ENCODE assay signal across 17 cellular contexts in genomic region chr17:17342242-17342945, GRCh38. TPM values are rescaled to one million over a fixed set of nuclear protein-coding genes. Genes with fewer than 3 reads are reported as not detected.
DNase-seq lines count a peak whose midpoint lies in the region; ATAC-seq, FAIRE-seq and TF ChIP-seq lines count a peak whose summit lies in the region.
"Had no signal": no experiment of that assay in that cellular context is flagged by ENCODE, and none has a peak within 500 bp of the region (broad histone marks: within the 10 kb centered on the region; RNA-seq: fewer than 3 reads in every experiment).

No MANE protein-coding gene starts in this region.

- H3K4me1 ChIP-seq in endothelial cell of umbilical vein (ENCODE audit: control insufficient read depth, extremely low read depth, insufficient read depth, low read length), result no peaks in the 10 kb centered on the region

- H3K9me3 Mint-ChIP-seq in natural killer cell treated with Interleukin-12 subunit alpha and Interleukin-12 subunit beta and Interleukin-15 and Interleukin-18, amount 100 ng/mL, for 72 hours, result no peaks in the 10 kb centered on the region
- no peaks in the 10 kb centered on the region for H3K9me3 Mint-ChIP-seq in natural killer cell
- H3K9me3 Mint-ChIP-seq: CD4-positive, alpha-beta T cell had no signal

- H3K27ac Mint-ChIP-seq in natural killer cell treated with Interleukin-12 subunit alpha and Interleukin-12 subunit beta and Interleukin-15 and Interleukin-18, amount 100 ng/mL, for 72 hours, result no peak overlapping the region
- H3K27ac Mint-ChIP-seq in natural killer cell, result no peak overlapping the region
- H3K27ac Mint-ChIP-seq: B cell; CD4-positive, alpha-beta T cell had no signal

- intact Hi-C loops in natural killer cell (cut with micrococcal nuclease) (no loop called here), endothelial cell of umbilical vein (cut with micrococcal nuclease) (no loop called here)

- H3K27ac ChIP-seq in endothelial cell of umbilical vein (ENCODE audit: insufficient read depth, low read depth, low read length) (no peak overlapping the region), substantia nigra (ENCODE audit: low read depth, low read length, poor library complexity, severe bottlenecking) (no peak overlapping the region)

- peak; percentile 42 for DNase-seq in natural killer cell treated with Interleukin-12 subunit alpha and Interleukin-12 subunit beta and Interleukin-15 and Interleukin-18, amount 100 ng/mL, for 72 hours (ENCODE audit: low spot score)
- DNase-seq in natural killer cell (no peak), endothelial cell of umbilical vein (ENCODE audit: low read depth, low spot score) (no peak), omental fat pad (ENCODE audit: low spot score) (peak; percentile 1), substantia nigra (lab: John Stamatoyannopoulos, UW) (no peak)
- DNase-seq: DMS79 treated with DMSO at 0.1 percent for 48 hours, GF-D8, Karpas-422, NCI-H1930, NCI-H2171, NCI-H446 treated with DMSO at 0.1 percent for 48 hours, NCI-H774 had no signal

- no peaks in the 10 kb centered on the region for H3K9me1 ChIP-seq in endothelial cell of umbilical vein (replicated peaks; ENCODE audit: control insufficient read depth, extremely low read depth, insufficient read depth, low read length)

- POLR2A ChIA-PET in endothelial cell of umbilical vein (lab: Charles Lee), result no interaction called here

- H3K9me3 ChIP-seq in endothelial cell of umbilical vein (replicated peaks; ENCODE audit: control insufficient read depth, insufficient read depth, low read length), result no peaks in the 10 kb centered on the region

- BruUV-seq in endothelial cell of umbilical vein (replicated peaks; lab: Mats Ljungman, UMichigan), result no TSS peak

- CTCF ChIA-PET in endothelial cell of umbilical vein (lab: Charles Lee), result interaction anchor here (1.4 kb wide), 1 partner anchor 272 kb away, joined by 3 read pairs; no protein-coding TSS in a partner anchor

- no peak overlapping the region for H3K4me3 Mint-ChIP-seq in natural killer cell treated with Interleukin-12 subunit alpha and Interleukin-12 subunit beta and Interleukin-15 and Interleukin-18, amount 100 ng/mL, for 72 hours
- H3K4me3 Mint-ChIP-seq in natural killer cell, result no peak overlapping the region
- H3K4me3 Mint-ChIP-seq: B cell; CD4-positive, alpha-beta T cell had no signal

- H3K4me3 ChIP-seq in endothelial cell of umbilical vein (replicated peaks in 1 of 3; ENCODE audit: insufficient read depth in 1 of 3, low read depth in 1 of 3, low read length in 3 of 3), result no peak overlapping the region

- ATAC-seq in natural killer cell treated with Interleukin-12 subunit alpha and Interleukin-12 subunit beta and Interleukin-15 and Interleukin-18, amount 100 ng/mL, for 72 hours, result no peak
- no peak for ATAC-seq in natural killer cell
- no peak for ATAC-seq in omental fat pad (ENCODE audit: low FRiP score)
- ATAC-seq in GM19351 (IDR thresholded peaks at IDR 0.05; ENCODE audit: unreplicated experiment), result no peak
- ATAC-seq in GM21723 (IDR thresholded peaks at IDR 0.05; ENCODE audit: unreplicated experiment), result no peak

- no peaks in the 10 kb centered on the region for H3K27me3 Mint-ChIP-seq in natural killer cell treated with Interleukin-12 subunit alpha and Interleukin-12 subunit beta and Interleukin-15 and Interleukin-18, amount 100 ng/mL, for 72 hours
- H3K27me3 Mint-ChIP-seq in natural killer cell (ENCODE audit: low read depth in 2 of 2), result no peaks in the 10 kb centered on the region
- H3K27me3 Mint-ChIP-seq: B cell; CD4-positive, alpha-beta T cell had no signal

- dilution Hi-C loops in endothelial cell of umbilical vein (cut with MboI; ENCODE audit: extremely low pct_ligation_motif_present, low sequenced_read_pairs), result no loop called here

- no peak overlapping the region for H3K4me2 ChIP-seq in endothelial cell of umbilical vein (ENCODE audit: insufficient read depth, low read length)

- H3K9ac ChIP-seq in endothelial cell of umbilical vein (replicated peaks; ENCODE audit: extremely low read depth, insufficient read depth, low read length), result no peak overlapping the region

- H3K27me3 ChIP-seq in endothelial cell of umbilical vein (ENCODE audit: control insufficient read depth in 2 of 2, insufficient read depth in 2 of 2, low read length in 2 of 2), result no peaks in the 10 kb centered on the region

- no peaks in the 10 kb centered on the region for H3K36me3 Mint-ChIP-seq in natural killer cell treated with Interleukin-12 subunit alpha and Interleukin-12 subunit beta and Interleukin-15 and Interleukin-18, amount 100 ng/mL, for 72 hours
- H3K36me3 Mint-ChIP-seq in natural killer cell, result no peaks in the 10 kb centered on the region

- FAIRE-seq in endothelial cell of umbilical vein (lab: Jason Lieb, UNC), result peak; percentile 56
- FAIRE-seq: H1 had no signal

- no peaks in the 10 kb centered on the region for H4K20me1 ChIP-seq in endothelial cell of umbilical vein (replicated peaks; ENCODE audit: control insufficient read depth, extremely low read depth, insufficient read depth, low read length)

- TF ChIP-seq POLR2A in endothelial cell of umbilical vein (IDR thresholded peaks at IDR 0.05; ENCODE audit: low read depth, low read length), result no peak

- no peaks in the 10 kb centered on the region for H3K36me3 ChIP-seq in endothelial cell of umbilical vein (ENCODE audit: control insufficient read depth in 2 of 2, extremely low read depth in 1 of 2, insufficient read depth in 2 of 2, low read length in 2 of 2)

- H2AFZ ChIP-seq in endothelial cell of umbilical vein (ENCODE audit: low read depth, low read length), result no peak overlapping the region

- no peaks in the 10 kb centered on the region for H3K4me1 Mint-ChIP-seq in natural killer cell treated with Interleukin-12 subunit alpha and Interleukin-12 subunit beta and Interleukin-15 and Interleukin-18, amount 100 ng/mL, for 72 hours (ENCODE audit: low read depth in 2 of 2)
- H3K4me1 Mint-ChIP-seq in natural killer cell, result no peaks in the 10 kb centered on the region
- H3K4me1 Mint-ChIP-seq: B cell had no signal

- TF ChIP-seq CTCF in natural killer cell (IDR thresholded peaks at IDR 0.05) (no peak), endothelial cell of umbilical vein (IDR thresholded peaks at IDR 0.05; ENCODE audit: extremely low read depth in 1 of 2, insufficient read depth in 1 of 2, low read depth in 1 of 2, low read length in 2 of 2) (no peak), omental fat pad (IDR thresholded peaks at IDR 0.05) (no peak)

- H3K79me2 ChIP-seq in endothelial cell of umbilical vein (ENCODE audit: control insufficient read depth, insufficient read depth, low read length), result no peaks in the 10 kb centered on the region

TF ChIP-seq in endothelial cell of umbilical vein, 7 proteins besides CTCF, POLR2A, EP300 and RAD21:
- TF ChIP-seq MAX (IDR thresholded peaks at IDR 0.05; ENCODE audit: insufficient read depth, insufficient read length) (no peak), EZH2 (IDR thresholded peaks at IDR 0.05; ENCODE audit: borderline replicate concordance, low read depth, low read length, severe bottlenecking) (no peak), POLR2AphosphoS5 (IDR thresholded peaks at IDR 0.05; ENCODE audit: insufficient read depth, low read depth, low read length) (no peak), MYC (IDR thresholded peaks at IDR 0.05; ENCODE audit: low read depth, low read length) (no peak), JUN (IDR thresholded peaks at IDR 0.05; ENCODE audit: borderline replicate concordance, insufficient read depth, insufficient read length, low read depth) (no peak), GATA2 (IDR thresholded peaks at IDR 0.05; ENCODE audit: insufficient read depth, insufficient read length, low read depth, low read length) (no peak), FOS (IDR thresholded peaks at IDR 0.05; ENCODE audit: borderline replicate concordance, insufficient read depth, low read length) (no peak)

RNA-seq across cellular contexts. Expression of gene NT5M, which starts 39.2 kb away (rescaled TPM):
- total RNA-seq in natural killer cell treated with Interleukin-12 subunit alpha and Interleukin-12 subunit beta and Interleukin-15 and Interleukin-18, amount 100 ng/mL, for 72 hours, result 1 to 10 TPM; 2.0 to 4.5 TPM
- 1 to 10 TPM; 3.5 to 4.4 (median 4.1) TPM for total RNA-seq in natural killer cell
- 2.1 and 3.0 TPM in 2 replicates for total RNA-seq in endothelial cell of umbilical vein
- polyA plus RNA-seq in endothelial cell of umbilical vein, result 0.91 and 1.8 TPM in 2 replicates
- 0.79 and 1.2 TPM in 2 replicates for polyA plus RNA-seq in endothelial cell of umbilical vein (2011; cell fraction: cytosol; rRNA removed)
- polyA plus RNA-seq in endothelial cell of umbilical vein (2011; cell fraction: nucleus; rRNA removed), result 0.80 and 1.1 TPM in 2 replicates
- polyA plus RNA-seq in endothelial cell of umbilical vein (2012), result 0.64 and 1.9 TPM in 2 replicates
- 0.27 and 0.45 TPM in 2 replicates for polyA minus RNA-seq in endothelial cell of umbilical vein
- polyA minus RNA-seq in endothelial cell of umbilical vein (2011; cell fraction: cytosol; rRNA and poly(A)+ RNA removed), result 2.5 TPM
- polyA minus RNA-seq in endothelial cell of umbilical vein (2011; cell fraction: nucleus; rRNA and poly(A)+ RNA removed), result 0.43 TPM in 1 of 2 replicates, not detected in the other
- total RNA-seq in omental fat pad, result 1 to 10 TPM; 1.3 to 3.5 (median 2.3) TPM

Comparison
In these comparisons a context has a peak if more than half of its experiments do, and no peak if none do; other contexts are left out.
1. DNase-seq: peak in natural killer cell treated with Interleukin-12 subunit alpha and Interleukin-12 subunit beta and Interleukin-15 and Interleukin-18, amount 100 ng/mL, for 72 hours (single experiment) and omental fat pad (single experiment); none in natural killer cell (single experiment), endothelial cell of umbilical vein (single experiment) and substantia nigra (0 of 49).